12 cellular contexts compared by ENCODE assay signal in genomic region chr6:659716-660581, GRCh38. TPM values are rescaled to one million over a fixed set of nuclear protein-coding genes. Genes with fewer than 3 reads are reported as not detected.
A peak's percentile ranks its signal among the peaks of the same experiment; 100 is the strongest.
DNase-seq lines count a peak whose midpoint lies in the region; ATAC-seq and TF ChIP-seq lines count a peak whose summit lies in the region.
"Had no signal": no experiment of that assay in that cellular context is flagged by ENCODE, and none has a peak within 500 bp of the region (broad histone marks: within the 10 kb centered on the region; RNA-seq: fewer than 3 reads in every experiment).

No MANE protein-coding gene starts in this region.

- no peak overlapping the region for H3K4me3 ChIP-seq in BE2C (ENCODE audit: low read depth, low read length)
- peak overlapping the region; percentile 24; the same call in 1 of the 2 replicates for H3K4me3 ChIP-seq in iPS-20b (ENCODE audit: low read length)
- H3K4me3 ChIP-seq: right atrium auricular region had no signal

- H3K27ac Mint-ChIP-seq in T-cell: peak overlapping the region; percentile 56 to 62

- peaks cover 60 to 70% (median 66%) of the 10 kb centered on the region in 3 donors for H3K4me1 Mint-ChIP-seq in T-cell

- CTCF ChIA-PET in T-cell (lab: Charles Lee): no interaction called here

- H3K36me3 Mint-ChIP-seq in T-cell: peaks cover 36% of the 10 kb centered on the region

- peaks cover 0 to 7% (median 2%) of the 10 kb centered on the region in 3 donors for H3K9me3 Mint-ChIP-seq in T-cell

- ATAC-seq in T-cell (replicated peaks in 1 of 4) (peak; percentile 45 to 58 (median 52)), HG03354 (IDR thresholded peaks at IDR 0.05; ENCODE audit: poor library complexity, severe bottlenecking, unreplicated experiment) (no peak)

- peak overlapping the region; percentile 91 for H3K9ac ChIP-seq in iPS-20b (ENCODE audit: low read depth, low read length)

- H3K27ac ChIP-seq in iPS-20b (ENCODE audit: low read length): peak overlapping the region; percentile 94
- H3K27ac ChIP-seq: right atrium auricular region had no signal

- peak overlapping the region in 1 of 3 donors; percentile 60 for H3K4me3 Mint-ChIP-seq in T-cell

- in situ Hi-C loops in Caki2 (cut with HindIII; ENCODE audit: low pct_unique_long_range_greater_than_20kb, low sequenced_read_pairs): no loop called here

- no peaks in the 10 kb centered on the region for H3K4me1 ChIP-seq in BE2C
- peaks cover 36% of the 10 kb centered on the region for H3K4me1 ChIP-seq in iPS-20b (ENCODE audit: insufficient read depth, low read length)

- no peaks in the 10 kb centered on the region for H3K27me3 ChIP-seq in BE2C
- no peaks in the 10 kb centered on the region for H3K27me3 ChIP-seq in iPS-20b (ENCODE audit: insufficient read depth, low read length)
- H3K27me3 ChIP-seq: right atrium auricular region had no signal

- POLR2A ChIA-PET in T-cell (lab: Charles Lee): interaction anchor here in 1 of 2 donors (0.6 kb wide), 1 partner anchor 19 kb away, joined by 5 read pairs; no protein-coding TSS in a partner anchor

- H3K27me3 Mint-ChIP-seq in T-cell: no peaks in the 10 kb centered on the region

- H3K9me3 ChIP-seq in BE2C (no peaks in the 10 kb centered on the region), iPS-20b (ENCODE audit: insufficient read depth, low read depth, low read length) (no peaks in the 10 kb centered on the region)
- H3K9me3 ChIP-seq: right atrium auricular region had no signal

- no peaks in the 10 kb centered on the region for H3K36me3 ChIP-seq in BE2C
- H3K36me3 ChIP-seq in iPS-20b (ENCODE audit: insufficient read depth, low read depth, low read length): no peaks in the 10 kb centered on the region

- no peak for TF ChIP-seq CTCF in BE2C (IDR thresholded peaks at IDR 0.05; ENCODE audit: low read depth, low read length)

- DNase-seq in BE2C: peak; percentile 28
- peak; percentile 30 for DNase-seq in Caki2 (ENCODE audit: low read depth)
- peak in 6 of 34 experiments; percentile 1 to 14 (median 2) for DNase-seq in T-cell
- no peak for DNase-seq in kidney tubule cell (ENCODE audit: low spot score)
- DNase-seq in NCI-H2227 treated with DMSO at 0.1 percent for 48 hours (lab: John Stamatoyannopoulos, UW): no peak
- DNase-seq in hepatic stellate cell (ENCODE audit: low spot score): no peak
- DNase-seq: activated CD4-positive, CD25-positive, alpha-beta regulatory T cell treated with anti-CD3 and anti-CD28 coated beads, Interleukin-2, amount 50 U/mL, for 72 hours; amniotic stem cell; effector CD4-positive, alpha-beta T cell had no signal

RNA-seq across cellular contexts. Expression of gene HUS1B, which starts 3.0 kb away (rescaled TPM):
- 0.57 TPM for polyA plus RNA-seq in BE2C (2012; ENCODE audit: insufficient read depth, insufficient read length, low read depth)
- total RNA-seq in Caki2 (2014; rRNA removed; shearing (Covaris generic); ENCODE audit: low replicate concordance): 0.17 and 2.1 TPM in 2 replicates
- 1 to 10 TPM; 1.7 to 3.8 (median 2.5) TPM for total RNA-seq in T-cell

RNA-seq across cellular contexts. Expression of gene EXOC2, which starts 33.0 kb away (rescaled TPM):
- 7.1 TPM for polyA plus RNA-seq in BE2C (2012; ENCODE audit: insufficient read depth, insufficient read length, low read depth)
- 34.7 and 38.8 TPM in 2 replicates for total RNA-seq in Caki2 (2014; rRNA removed; shearing (Covaris generic); ENCODE audit: low replicate concordance)
- 10 to 100 TPM; 30.7 to 40.6 (median 39.3) TPM for total RNA-seq in T-cell

Comparison
In these comparisons a context has a peak if more than half of its experiments do, and no peak if none do; other contexts are left out.
1. DNase-seq: peak in BE2C (single experiment) and Caki2 (single experiment); none in kidney tubule cell (single experiment), NCI-H2227 treated with DMSO at 0.1 percent for 48 hours (single experiment) and hepatic stellate cell (single experiment).